ENCODE assay signal across 8 cellular contexts in genomic region chr5:126234563-126235195, GRCh38.
DNase-seq lines count a peak whose midpoint lies in the region; ATAC-seq, FAIRE-seq and TF ChIP-seq lines count a peak whose summit lies in the region.

No MANE protein-coding gene starts in this region.

- no peak for ATAC-seq in natural killer cell treated with Interleukin-12 subunit alpha and Interleukin-12 subunit beta and Interleukin-15 and Interleukin-18, amount 100 ng/mL, for 72 hours

- no peaks in the 10 kb centered on the region for H3K36me3 Mint-ChIP-seq in astrocyte (ENCODE audit: low read depth, unreplicated experiment)
- H3K36me3 Mint-ChIP-seq in mesothelial cell of epicardium: no peaks in the 10 kb centered on the region
- H3K36me3 Mint-ChIP-seq in natural killer cell treated with Interleukin-12 subunit alpha and Interleukin-12 subunit beta and Interleukin-15 and Interleukin-18, amount 100 ng/mL, for 72 hours: no peaks in the 10 kb centered on the region
- H3K36me3 Mint-ChIP-seq in activated naive CD4-positive, alpha-beta T cell treated with anti-CD3 and anti-CD28 coated beads, Interleukin-2, amount 10 ng/mL, durations not matched to agents 7 days and 5 days: no peaks in the 10 kb centered on the region

- H3K9me3 Mint-ChIP-seq in astrocyte (ENCODE audit: unreplicated experiment) (peaks cover 12% of the 10 kb centered on the region), mesothelial cell of epicardium (peaks cover 18% of the 10 kb centered on the region)
- peaks cover 6% of the 10 kb centered on the region for H3K9me3 Mint-ChIP-seq in natural killer cell treated with Interleukin-12 subunit alpha and Interleukin-12 subunit beta and Interleukin-15 and Interleukin-18, amount 100 ng/mL, for 72 hours
- peaks cover 4% of the 10 kb centered on the region for H3K9me3 Mint-ChIP-seq in activated naive CD4-positive, alpha-beta T cell treated with anti-CD3 and anti-CD28 coated beads, Interleukin-2, amount 10 ng/mL, durations not matched to agents 7 days and 5 days

- no peak overlapping the region for H3K27ac ChIP-seq in 22Rv1
- H3K27ac ChIP-seq in astrocyte (ENCODE audit: low read depth, low read length): no peak overlapping the region

- H3K27ac Mint-ChIP-seq in astrocyte (ENCODE audit: unreplicated experiment) (no peak overlapping the region), mesothelial cell of epicardium (no peak overlapping the region)
- H3K27ac Mint-ChIP-seq in natural killer cell treated with Interleukin-12 subunit alpha and Interleukin-12 subunit beta and Interleukin-15 and Interleukin-18, amount 100 ng/mL, for 72 hours: no peak overlapping the region
- H3K27ac Mint-ChIP-seq in activated naive CD4-positive, alpha-beta T cell treated with anti-CD3 and anti-CD28 coated beads, Interleukin-2, amount 10 ng/mL, durations not matched to agents 7 days and 5 days: no peak overlapping the region

- H3K4me2 ChIP-seq in astrocyte (ENCODE audit: low read length): no peak overlapping the region

- H3K4me3 ChIP-seq in astrocyte (ENCODE audit: insufficient read depth, low read depth, low read length): no peak overlapping the region

- peak; percentile 89 for TF ChIP-seq CTCF in 22Rv1 (IDR thresholded peaks at IDR 0.05)
- peak; percentile 67 for TF ChIP-seq CTCF in GM12874 (IDR thresholded peaks at IDR 0.05; ENCODE audit: insufficient read depth, low read depth, low read length)
- peak; percentile 65 for TF ChIP-seq CTCF in astrocyte (IDR thresholded peaks at IDR 0.05; ENCODE audit: insufficient read depth, low read depth, low read length)
- peak; percentile 29 for TF ChIP-seq CTCF in mesothelial cell of epicardium (IDR thresholded peaks at IDR 0.05; ENCODE audit: unreplicated experiment)

- DNase-seq in M059J (ENCODE audit: low read depth) (peak; percentile 40), astrocyte (ENCODE audit: low read depth) (peak; percentile 18), mesothelial cell of epicardium (ENCODE audit: low spot score in 2 of 2, unreplicated experiment in 2 of 2) (no peak), epidermal melanocyte (ENCODE audit: insufficient read length, low spot score) (no peak)
- no peak for DNase-seq in natural killer cell treated with Interleukin-12 subunit alpha and Interleukin-12 subunit beta and Interleukin-15 and Interleukin-18, amount 100 ng/mL, for 72 hours (ENCODE audit: low spot score)
- no peak for DNase-seq in activated naive CD4-positive, alpha-beta T cell treated with anti-CD3 and anti-CD28 coated beads, Interleukin-2, amount 10 ng/mL, durations not matched to agents 7 days and 5 days

- FAIRE-seq in astrocyte (lab: Jason Lieb, UNC): no peak

- H3K27me3 Mint-ChIP-seq in astrocyte (ENCODE audit: low read depth, unreplicated experiment) (peaks cover 3% of the 10 kb centered on the region), mesothelial cell of epicardium (ENCODE audit: low read depth) (no peaks in the 10 kb centered on the region)
- H3K27me3 Mint-ChIP-seq in natural killer cell treated with Interleukin-12 subunit alpha and Interleukin-12 subunit beta and Interleukin-15 and Interleukin-18, amount 100 ng/mL, for 72 hours: no peaks in the 10 kb centered on the region
- no peaks in the 10 kb centered on the region for H3K27me3 Mint-ChIP-seq in activated naive CD4-positive, alpha-beta T cell treated with anti-CD3 and anti-CD28 coated beads, Interleukin-2, amount 10 ng/mL, durations not matched to agents 7 days and 5 days

- H3K4me1 ChIP-seq in astrocyte (ENCODE audit: insufficient read depth, low read length): no peaks in the 10 kb centered on the region

- H3K4me1 Mint-ChIP-seq in astrocyte (ENCODE audit: low read depth, unreplicated experiment) (no peaks in the 10 kb centered on the region), mesothelial cell of epicardium (peaks cover 2% of the 10 kb centered on the region)
- H3K4me1 Mint-ChIP-seq in natural killer cell treated with Interleukin-12 subunit alpha and Interleukin-12 subunit beta and Interleukin-15 and Interleukin-18, amount 100 ng/mL, for 72 hours (ENCODE audit: low read depth in 2 of 2): no peaks in the 10 kb centered on the region
- no peaks in the 10 kb centered on the region for H3K4me1 Mint-ChIP-seq in activated naive CD4-positive, alpha-beta T cell treated with anti-CD3 and anti-CD28 coated beads, Interleukin-2, amount 10 ng/mL, durations not matched to agents 7 days and 5 days

- CTCF ChIA-PET in activated naive CD4-positive, alpha-beta T cell treated with anti-CD3 and anti-CD28 coated beads, Interleukin-2, amount 10 ng/mL, durations not matched to agents 7 days and 5 days (lab: Charles Lee): no interaction called here

- no peaks in the 10 kb centered on the region for H3K27me3 ChIP-seq in astrocyte (ENCODE audit: insufficient read depth, low read length)

- H3K9me3 ChIP-seq in astrocyte (ENCODE audit: insufficient read depth, low read depth, low read length): no peaks in the 10 kb centered on the region

- no peaks in the 10 kb centered on the region for H4K20me1 ChIP-seq in astrocyte (ENCODE audit: insufficient read depth, low read length)

- no peak overlapping the region for H3K4me3 Mint-ChIP-seq in astrocyte (ENCODE audit: unreplicated experiment)
- H3K4me3 Mint-ChIP-seq in mesothelial cell of epicardium: no peak overlapping the region
- no peak overlapping the region for H3K4me3 Mint-ChIP-seq in natural killer cell treated with Interleukin-12 subunit alpha and Interleukin-12 subunit beta and Interleukin-15 and Interleukin-18, amount 100 ng/mL, for 72 hours
- no peak overlapping the region for H3K4me3 Mint-ChIP-seq in activated naive CD4-positive, alpha-beta T cell treated with anti-CD3 and anti-CD28 coated beads, Interleukin-2, amount 10 ng/mL, durations not matched to agents 7 days and 5 days

- no peaks in the 10 kb centered on the region for H3K79me2 ChIP-seq in astrocyte (ENCODE audit: insufficient read depth, low read length)

- H3K9ac ChIP-seq in astrocyte (ENCODE audit: low read length): no peak overlapping the region

- no peaks in the 10 kb centered on the region for H3K36me3 ChIP-seq in astrocyte (ENCODE audit: insufficient read depth, low read length)

- H2AFZ ChIP-seq in astrocyte (ENCODE audit: low read depth, low read length): no peak overlapping the region

Comparison
In these comparisons a context has a peak if more than half of its experiments do, and no peak if none do; other contexts are left out.
1. CTCF ChIP-seq: peak in every context shown above with its lines; median percentile 89 in 22Rv1; 67 in GM12874; 65 in astrocyte; 29 in mesothelial cell of epicardium.
2. DNase-seq: peak in M059J (single experiment) and astrocyte (single experiment); none in mesothelial cell of epicardium (0 of 2), natural killer cell treated with Interleukin-12 subunit alpha and Interleukin-12 subunit beta and Interleukin-15 and Interleukin-18, amount 100 ng/mL, for 72 hours (single experiment), activated naive CD4-positive, alpha-beta T cell treated with anti-CD3 and anti-CD28 coated beads, Interleukin-2, amount 10 ng/mL, durations not matched to agents 7 days and 5 days (single experiment) and epidermal melanocyte (single experiment).